ENCODE assay signal across 8 cellular contexts in genomic region chr3:23202203-23202920, GRCh38. TPM values are rescaled to one million over a fixed set of nuclear protein-coding genes. Genes with fewer than 3 reads are reported as not detected.
DNase-seq lines count a peak whose midpoint lies in the region; ATAC-seq, FAIRE-seq and TF ChIP-seq lines count a peak whose summit lies in the region.

No MANE protein-coding gene starts in this region.

- peaks cover 5 to 11% (median 7%) of the 10 kb centered on the region in 3 donors for H3K27me3 Mint-ChIP-seq in CD14-positive monocyte (ENCODE audit: low read depth in 3 of 3)
- H3K27me3 Mint-ChIP-seq in activated naive CD8-positive, alpha-beta T cell treated with anti-CD3 and anti-CD28 coated beads, Interleukin-2, amount 10 ng/mL, durations not matched to agents 7 days and 5 days = peaks cover 19% of the 10 kb centered on the region

- intact Hi-C loops in CD14-positive monocyte (cut with micrococcal nuclease) = loop anchor here in 1 of 2 donors (10.0 kb wide), 1 partner anchor 742 kb away; the partner anchor contains the start of gene NR1D2

- no peak for FAIRE-seq in D721Med (lab: Jason Lieb, UNC)

- H3K4me1 Mint-ChIP-seq in CD14-positive monocyte = peaks cover 25% of the 10 kb centered on the region
- H3K4me1 Mint-ChIP-seq in activated naive CD8-positive, alpha-beta T cell treated with anti-CD3 and anti-CD28 coated beads, Interleukin-2, amount 10 ng/mL, durations not matched to agents 7 days and 5 days = peaks cover 13% of the 10 kb centered on the region

- TF ChIP-seq CTCF in CD14-positive monocyte (IDR thresholded peaks at IDR 0.05) (no peak), right atrium auricular region (IDR thresholded peaks at IDR 0.05) (no peak), D721Med (IDR thresholded peaks at IDR 0.05; ENCODE audit: insufficient read depth, missing control alignments) (no peak)

- peak overlapping the region; percentile 24 to 86 (median 80) for H3K27ac Mint-ChIP-seq in CD14-positive monocyte
- peak overlapping the region; percentile 37 for H3K27ac Mint-ChIP-seq in activated naive CD8-positive, alpha-beta T cell treated with anti-CD3 and anti-CD28 coated beads, Interleukin-2, amount 10 ng/mL, durations not matched to agents 7 days and 5 days

- peak overlapping the region; percentile 84 to 92 for H3K27ac ChIP-seq in right atrium auricular region

- no peaks in the 10 kb centered on the region for H3K36me3 ChIP-seq in right atrium auricular region

- peaks cover 0 to 17% of the 10 kb centered on the region in 2 donors for H3K4me1 ChIP-seq in right atrium auricular region

- peak overlapping the region; percentile 73 to 96 for H3K4me3 ChIP-seq in right atrium auricular region

- H3K9me3 ChIP-seq in right atrium auricular region = no peaks in the 10 kb centered on the region

- POLR2A ChIA-PET in activated naive CD8-positive, alpha-beta T cell treated with anti-CD3 and anti-CD28 coated beads, Interleukin-2, amount 10 ng/mL, durations not matched to agents 7 days and 5 days (lab: Charles Lee) = no interaction called here

- H3K4me3 Mint-ChIP-seq in CD14-positive monocyte = peak overlapping the region; percentile 89 to 90
- peak overlapping the region; percentile 73 for H3K4me3 Mint-ChIP-seq in activated naive CD8-positive, alpha-beta T cell treated with anti-CD3 and anti-CD28 coated beads, Interleukin-2, amount 10 ng/mL, durations not matched to agents 7 days and 5 days

- peaks cover 0 to 3% of the 10 kb centered on the region in 2 donors for H3K36me3 Mint-ChIP-seq in CD14-positive monocyte
- no peaks in the 10 kb centered on the region for H3K36me3 Mint-ChIP-seq in activated naive CD8-positive, alpha-beta T cell treated with anti-CD3 and anti-CD28 coated beads, Interleukin-2, amount 10 ng/mL, durations not matched to agents 7 days and 5 days

- H3K27me3 ChIP-seq in right atrium auricular region = no peaks in the 10 kb centered on the region

- DNase-seq in CD14-positive monocyte (ENCODE audit: low spot score) (peak; percentile 50), HT-29 (ENCODE audit: low spot score) (peak; percentile 9), right atrium auricular region (ENCODE audit: low spot score) (peak; percentile 62), renal cortical epithelial cell (ENCODE audit: low read depth) (peak; percentile 10), SW480 (ENCODE audit: low spot score) (no peak), D721Med (ENCODE audit: insufficient read length, low spot score) (no peak)
- no peak for DNase-seq in activated naive CD8-positive, alpha-beta T cell treated with anti-CD3 and anti-CD28 coated beads, Interleukin-2, amount 10 ng/mL, durations not matched to agents 7 days and 5 days

- ATAC-seq in GM19455 (IDR thresholded peaks at IDR 0.05; ENCODE audit: unreplicated experiment) = peak; percentile 15
- ATAC-seq in activated naive CD8-positive, alpha-beta T cell treated with anti-CD3 and anti-CD28 coated beads, Interleukin-2, amount 10 ng/mL, durations not matched to agents 7 days and 5 days (ENCODE audit: low read depth) = no peak

- H3K9me3 Mint-ChIP-seq in CD14-positive monocyte = peaks cover 0 to 3% (median 0%) of the 10 kb centered on the region in 7 donors
- H3K9me3 Mint-ChIP-seq in activated naive CD8-positive, alpha-beta T cell treated with anti-CD3 and anti-CD28 coated beads, Interleukin-2, amount 10 ng/mL, durations not matched to agents 7 days and 5 days = no peaks in the 10 kb centered on the region

RNA-seq across cellular contexts. Expression of gene UBE2E2, which starts 0.8 kb away (rescaled TPM):
- 10 to 100 TPM; 66.3 to 78.0 TPM for polyA plus RNA-seq in CD14-positive monocyte
- total RNA-seq in HT-29 (2014; rRNA removed; shearing (Covaris generic)) = 5.9 and 8.2 TPM in 2 replicates
- total RNA-seq in activated naive CD8-positive, alpha-beta T cell treated with anti-CD3 and anti-CD28 coated beads, Interleukin-2, amount 10 ng/mL, durations not matched to agents 7 days and 5 days = 1 to 10 TPM; 5.7 to 7.2 TPM
- total RNA-seq in right atrium auricular region (10 to 100 TPM; 31.0 to 36.7 TPM), renal cortical epithelial cell (34.0 and 61.3 TPM in 2 replicates)

Comparison
In these comparisons a context has a peak if more than half of its experiments do, and no peak if none do; other contexts are left out.
1. DNase-seq: peak in CD14-positive monocyte (single experiment), HT-29 (single experiment), right atrium auricular region (single experiment) and renal cortical epithelial cell (single experiment); none in activated naive CD8-positive, alpha-beta T cell treated with anti-CD3 and anti-CD28 coated beads, Interleukin-2, amount 10 ng/mL, durations not matched to agents 7 days and 5 days (single experiment), SW480 (single experiment) and D721Med (single experiment).